13 cellular contexts compared by ENCODE assay signal in genomic region chr1:236862615-236863211, GRCh38.
DNase-seq lines count a peak whose midpoint lies in the region; ATAC-seq and TF ChIP-seq lines count a peak whose summit lies in the region.
"Had no signal": no experiment of that assay in that cellular context is flagged by ENCODE, and none has a peak within 500 bp of the region (broad histone marks: within the 10 kb centered on the region; RNA-seq: fewer than 3 reads in every experiment).

No MANE protein-coding gene starts in this region.

- H2BK12ac ChIP-seq in trophoblast cell (ENCODE audit: low read length): peak overlapping the region; percentile 88

- no peak overlapping the region for H4K12ac ChIP-seq in trophoblast cell (ENCODE audit: low read depth, low read length)

- H3K36me3 Mint-ChIP-seq in activated naive CD8-positive, alpha-beta T cell treated with anti-CD3 and anti-CD28 coated beads, Interleukin-2, amount 50 U/mL, for 24 hours (ENCODE audit: low read depth): peaks cover 72% of the 10 kb centered on the region

- H3K14ac ChIP-seq in trophoblast cell (ENCODE audit: low read length): no peak overlapping the region

- peak overlapping the region; percentile 76 for H2BK5ac ChIP-seq in trophoblast cell (ENCODE audit: low read depth, low read length, poor library complexity)

- no peak overlapping the region for H3K9ac ChIP-seq in trophoblast cell (ENCODE audit: low read length)

- peak overlapping the region; percentile 43 for H4K8ac ChIP-seq in trophoblast cell (ENCODE audit: low read depth, low read length)

- H3K4me3 Mint-ChIP-seq in activated naive CD8-positive, alpha-beta T cell treated with anti-CD3 and anti-CD28 coated beads, Interleukin-2, amount 50 U/mL, for 24 hours: no peak overlapping the region
- H3K4me3 Mint-ChIP-seq: neural crest cell had no signal

- no peak overlapping the region for H2AFZ ChIP-seq in trophoblast cell (ENCODE audit: insufficient read depth, low read length, poor library complexity)

- peaks cover 13% of the 10 kb centered on the region for H3K79me1 ChIP-seq in trophoblast cell (ENCODE audit: low read length)

- H3K27me3 Mint-ChIP-seq in activated naive CD8-positive, alpha-beta T cell treated with anti-CD3 and anti-CD28 coated beads, Interleukin-2, amount 50 U/mL, for 24 hours: no peaks in the 10 kb centered on the region

- H4K91ac ChIP-seq in trophoblast cell (ENCODE audit: low read depth, low read length): peak overlapping the region; percentile 50

- H3K27ac ChIP-seq in right atrium auricular region (peak overlapping the region; percentile 53 to 84), trophoblast cell (ENCODE audit: low read depth, low read length) (no peak overlapping the region), brain microvascular endothelial cell (no peak overlapping the region)
- H3K27ac ChIP-seq: epithelial cell of prostate, SJSA1 had no signal

- no peak overlapping the region for H3K23ac ChIP-seq in trophoblast cell (ENCODE audit: low read length)

- in situ Hi-C loops in brain microvascular endothelial cell (cut with HindIII; ENCODE audit: low pct_ligation_motif_present, low sequenced_read_pairs): no loop called here

- peak; percentile 59 for ATAC-seq in activated naive CD8-positive, alpha-beta T cell treated with anti-CD3 and anti-CD28 coated beads, Interleukin-2, amount 50 U/mL, for 24 hours

- WGBS in trophoblast cell (ENCODE audit: extremely low coverage, insufficient coverage, insufficient read length): no CpG with 5 or more reads among the region's 5 CpGs

- no peak overlapping the region for H3K4me2 ChIP-seq in trophoblast cell (ENCODE audit: low read length)

- H2AK5ac ChIP-seq in trophoblast cell (ENCODE audit: low read length): no peak overlapping the region

- DNase-seq in Ammon's horn (ENCODE audit: low spot score) (peak; percentile 24), right atrium auricular region (ENCODE audit: low spot score) (no peak), trophoblast cell (no peak), brain microvascular endothelial cell (no peak), NCI-H526 (lab: John Stamatoyannopoulos, UW) (no peak), NCI-H2029 treated with DMSO at 0.1 percent for 48 hours (lab: John Stamatoyannopoulos, UW) (no peak)
- DNase-seq in activated naive CD8-positive, alpha-beta T cell treated with anti-CD3 and anti-CD28 coated beads, Interleukin-2, amount 50 U/mL, for 24 hours: no peak
- DNase-seq in activated CD4-positive, alpha-beta T cell treated with anti-CD3 and anti-CD28 coated beads, Interleukin-2, amount 50 U/mL, for 4 hours: no peak
- DNase-seq: activated CD8-positive, alpha-beta memory T cell treated with anti-CD3 and anti-CD28 coated beads, Interleukin-2, amount 50 U/mL, for 48 hours; NCI-H1436 had no signal

- peak overlapping the region; percentile 17 for H3K27ac Mint-ChIP-seq in activated naive CD8-positive, alpha-beta T cell treated with anti-CD3 and anti-CD28 coated beads, Interleukin-2, amount 50 U/mL, for 24 hours

- peaks cover 30% of the 10 kb centered on the region for H3K4me1 Mint-ChIP-seq in activated naive CD8-positive, alpha-beta T cell treated with anti-CD3 and anti-CD28 coated beads, Interleukin-2, amount 50 U/mL, for 24 hours
- H3K4me1 Mint-ChIP-seq: neural crest cell had no signal

- peak overlapping the region; percentile 79 for H3K18ac ChIP-seq in trophoblast cell (ENCODE audit: low read length)

- H3K4me1 ChIP-seq in right atrium auricular region (peaks cover 0 to 28% of the 10 kb centered on the region in 2 donors), trophoblast cell (ENCODE audit: control insufficient read depth in 1 of 2, insufficient read depth in 2 of 2, low read length in 2 of 2) (peaks cover 10 to 11% of the 10 kb centered on the region in 2 experiments)
- H3K4me1 ChIP-seq: SJSA1 had no signal

- TF ChIP-seq CTCF in right atrium auricular region (IDR thresholded peaks at IDR 0.05): no peak
- no peak for TF ChIP-seq CTCF in brain microvascular endothelial cell (IDR thresholded peaks at IDR 0.05; ENCODE audit: low read depth, low read length, missing control alignments)

- peaks cover 65% of the 10 kb centered on the region for H3K36me3 ChIP-seq in right atrium auricular region
- H3K36me3 ChIP-seq in trophoblast cell (ENCODE audit: control insufficient read depth in 1 of 2, insufficient read depth in 2 of 2, low read length in 2 of 2): peaks cover 5 to 13% of the 10 kb centered on the region in 2 experiments
- peaks cover 2% of the 10 kb centered on the region for H3K36me3 ChIP-seq in brain microvascular endothelial cell (replicated peaks)

- H3K27me3 ChIP-seq in right atrium auricular region: no peaks in the 10 kb centered on the region
- no peaks in the 10 kb centered on the region for H3K27me3 ChIP-seq in trophoblast cell (ENCODE audit: insufficient read depth, low read length)
- no peaks in the 10 kb centered on the region for H3K27me3 ChIP-seq in brain microvascular endothelial cell (replicated peaks)
- H3K27me3 ChIP-seq: SJSA1 had no signal

- no peaks in the 10 kb centered on the region for H3K9me3 ChIP-seq in right atrium auricular region
- H3K9me3 ChIP-seq in trophoblast cell (ENCODE audit: insufficient read depth, low read depth, low read length): no peaks in the 10 kb centered on the region
- H3K9me3 ChIP-seq: SJSA1 had no signal

- peak overlapping the region; percentile 58 for H3K4ac ChIP-seq in trophoblast cell (ENCODE audit: low read depth, low read length)

- no peaks in the 10 kb centered on the region for H3K9me3 Mint-ChIP-seq in activated naive CD8-positive, alpha-beta T cell treated with anti-CD3 and anti-CD28 coated beads, Interleukin-2, amount 50 U/mL, for 24 hours

- peak overlapping the region; percentile 90 for H2BK120ac ChIP-seq in trophoblast cell (ENCODE audit: insufficient read depth, low read length, poor library complexity)

- H3K79me2 ChIP-seq in trophoblast cell (ENCODE audit: control insufficient read depth, insufficient read depth, low read length, poor library complexity): no peaks in the 10 kb centered on the region

- H3K4me3 ChIP-seq in right atrium auricular region (no peak overlapping the region), trophoblast cell (ENCODE audit: low read depth, low read length) (no peak overlapping the region), brain microvascular endothelial cell (ENCODE audit: low read depth, low read length) (no peak overlapping the region)
- H3K4me3 ChIP-seq: SJSA1 had no signal

Comparison
In these comparisons a context has a peak if more than half of its experiments do, and no peak if none do; other contexts are left out.
1. H3K27ac ChIP-seq: peak in right atrium auricular region (2 of 2); none in trophoblast cell (single experiment) and brain microvascular endothelial cell (single experiment).